8 cellular contexts compared by ENCODE assay signal in the genomic region with DNA sequence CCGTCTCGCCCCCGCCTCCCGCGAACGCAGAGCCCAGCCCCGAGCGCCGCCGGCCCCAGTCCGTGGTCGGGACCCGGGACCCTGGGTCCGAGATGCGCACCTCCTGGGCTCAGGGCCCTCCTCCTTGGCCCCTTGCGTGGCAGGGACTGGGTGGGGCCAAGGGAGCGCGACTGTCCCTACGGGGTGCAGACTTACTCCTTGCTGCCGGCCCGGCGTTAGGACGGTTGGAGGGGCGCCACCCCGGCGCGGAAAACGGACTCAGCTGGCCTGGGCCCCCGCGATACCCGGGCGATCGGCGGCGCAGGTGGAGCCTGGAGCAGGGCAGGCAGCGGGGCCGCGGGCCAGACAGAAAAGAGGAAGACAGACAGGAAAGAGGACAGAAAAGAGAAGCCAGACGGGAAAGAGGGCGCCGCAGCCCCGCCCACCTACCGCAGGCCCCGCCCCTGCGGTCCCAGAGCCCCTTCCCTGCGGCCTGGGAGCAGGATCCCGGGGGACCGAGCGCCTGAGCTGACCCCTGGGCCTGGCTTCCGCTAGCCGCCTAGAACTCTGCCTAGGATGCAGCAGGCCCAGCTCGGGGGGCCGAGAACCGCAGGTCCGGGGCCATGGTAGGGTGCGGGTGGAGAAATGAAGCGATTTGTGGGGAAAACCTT. TPM values are rescaled to one million over a fixed set of nuclear protein-coding genes. Genes with fewer than 3 reads are reported as not detected.
DNase-seq lines count a peak whose midpoint lies in the region; ATAC-seq, FAIRE-seq and TF ChIP-seq lines count a peak whose summit lies in the region.

A gene (minus strand): TSS at position 356 of the 650 bp plus-strand sequence. CDS start 1,502 bp downstream, outside the sequence.

- H3K27me3 ChIP-seq in BLaER1 (no peaks in the 10 kb centered on the region), mammary epithelial cell (ENCODE audit: insufficient read depth, low read length) (peaks cover 8% of the 10 kb centered on the region), smooth muscle cell (ENCODE audit: low read depth) (no peaks in the 10 kb centered on the region)

- dilution Hi-C loops in mammary epithelial cell (cut with HindIII; ENCODE audit: low sequenced_read_pairs) = no loop called here

- peak within 1 kb of the TSS; percentile 87 for H2AFZ ChIP-seq in mammary epithelial cell (ENCODE audit: low read depth, low read length)
- peak within 1 kb of the TSS; percentile 93 for H2AFZ ChIP-seq in smooth muscle cell (ENCODE audit: low read depth)

- H3K36me3 ChIP-seq in BLaER1 = peaks cover 20% of the 10 kb centered on the region
- no peaks in the 10 kb centered on the region for H3K36me3 ChIP-seq in mammary epithelial cell (ENCODE audit: insufficient read depth, low read length)
- H3K36me3 ChIP-seq in smooth muscle cell (ENCODE audit: low read depth) = no peaks in the 10 kb centered on the region

- CTCF ChIA-PET in mammary epithelial cell (lab: Charles Lee; ENCODE audit: low non-redundant PET) = no interaction called here

- peak within 1 kb of the TSS; percentile 98 for H3K4me2 ChIP-seq in BLaER1
- peak within 1 kb of the TSS; percentile 92 for H3K4me2 ChIP-seq in mammary epithelial cell (ENCODE audit: insufficient read depth, low read depth, low read length)
- peak within 1 kb of the TSS; percentile 97 for H3K4me2 ChIP-seq in smooth muscle cell

- DNase-seq in GM19239 (ENCODE audit: insufficient read length, low spot score) = peak; percentile 65
- DNase-seq in RPMI7951 (ENCODE audit: low read depth) = peak; percentile 14
- DNase-seq in mammary epithelial cell = no peak
- DNase-seq in islet precursor cell = peak; percentile 86
- no peak for DNase-seq in smooth muscle cell (lab: John Stamatoyannopoulos, UW; ENCODE audit: unreplicated experiment)

- H3K9ac ChIP-seq in BLaER1 = peak within 1 kb of the TSS; percentile 87
- H3K9ac ChIP-seq in mammary epithelial cell (ENCODE audit: insufficient read depth, low read length) = no peak within 1 kb of the TSS
- H3K9ac ChIP-seq in smooth muscle cell (ENCODE audit: low read depth) = peak within 1 kb of the TSS; percentile 67

- no peak for ATAC-seq in GM18861 (IDR thresholded peaks at IDR 0.05; ENCODE audit: unreplicated experiment)
- no peak for ATAC-seq in GM18517 (IDR thresholded peaks at IDR 0.05; ENCODE audit: unreplicated experiment)

- FAIRE-seq in GM19239 (lab: Jason Lieb, UNC) = peak; percentile 66

- H3F3A ChIP-seq in smooth muscle cell (ENCODE audit: low read depth) = peaks cover 10% of the 10 kb centered on the region

- H3K9me3 ChIP-seq in BLaER1 (no peaks in the 10 kb centered on the region), mammary epithelial cell (replicated peaks; ENCODE audit: insufficient read depth, low read length) (no peaks in the 10 kb centered on the region), smooth muscle cell (replicated peaks; ENCODE audit: low read depth) (no peaks in the 10 kb centered on the region)

- H3K4me1 ChIP-seq in BLaER1 (peaks cover 71% of the 10 kb centered on the region), mammary epithelial cell (ENCODE audit: insufficient read depth, low read length) (peaks cover 4% of the 10 kb centered on the region), smooth muscle cell (ENCODE audit: low read depth) (no peaks in the 10 kb centered on the region)

- no TSS peak for BruUV-seq in mammary epithelial cell (replicated peaks; lab: Mats Ljungman, UMichigan)

- H3K27ac ChIP-seq in BLaER1 (peak within 1 kb of the TSS; percentile 93), mammary epithelial cell (ENCODE audit: insufficient read depth, low read depth, low read length) (no peak within 1 kb of the TSS), smooth muscle cell (ENCODE audit: low read depth) (no peak within 1 kb of the TSS)

- H3K4me3 ChIP-seq in BLaER1 = peak within 1 kb of the TSS; percentile 82
- peak within 1 kb of the TSS; percentile 43 to 46 (median 44) for H3K4me3 ChIP-seq in mammary epithelial cell (replicated peaks in 1 of 3; ENCODE audit: insufficient read depth in 1 of 3, low read depth in 2 of 3, low read length in 3 of 3)
- H3K4me3 ChIP-seq in smooth muscle cell = peak within 1 kb of the TSS; percentile 81

- in situ Hi-C loops in mammary epithelial cell (cut with MboI; ENCODE audit: low sequenced_read_pairs in 2 of 2) = no loop called here

- H3K79me2 ChIP-seq in mammary epithelial cell (ENCODE audit: insufficient read depth, low read length) (no peaks in the 10 kb centered on the region), smooth muscle cell (ENCODE audit: low read depth) (no peaks in the 10 kb centered on the region)

- intact Hi-C loops in mammary epithelial cell (cut with micrococcal nuclease) = no loop called here

- WGBS in mammary epithelial cell (ENCODE audit: low coverage, missing lambda C conversion rate) = 17% methylated on average over 8 of the region's 57 CpGs
- WGBS in smooth muscle cell (ENCODE audit: low lambda C conversion rate) = 4% methylated on average over 45 of the region's 57 CpGs

- TF ChIP-seq CTCF in mammary epithelial cell (conservative IDR thresholded peaks at IDR 0.05 in 1 of 2, IDR thresholded peaks at IDR 0.05 in 1 of 2; ENCODE audit: extremely low read depth in 1 of 2, insufficient read depth in 1 of 2, low read depth in 1 of 2, low read length in 2 of 2) (no peak), smooth muscle cell (IDR thresholded peaks at IDR 0.05; ENCODE audit: borderline replicate concordance, insufficient read depth, poor library complexity, severe bottlenecking) (no peak)

- H4K20me1 ChIP-seq in BLaER1 (peaks cover 46% of the 10 kb centered on the region), mammary epithelial cell (ENCODE audit: insufficient read depth, low read length) (no peaks in the 10 kb centered on the region), smooth muscle cell (ENCODE audit: low read depth) (peaks cover 6% of the 10 kb centered on the region)

RNA-seq across cellular contexts. Expression of the gene that starts here (rescaled TPM):
- 0.59 and 1.3 TPM in 2 replicates for total RNA-seq in RPMI7951 (2014; rRNA removed; shearing (Covaris generic))
- total RNA-seq in mammary epithelial cell = 1 to 10 TPM in 1 of 2 donors, under 1 TPM in 1; 0.83 to 1.7 TPM
- polyA plus RNA-seq in mammary epithelial cell = 0.78 TPM
- polyA minus RNA-seq in mammary epithelial cell = not detected
- total RNA-seq in smooth muscle cell = 8.2 and 11.3 TPM in 2 replicates
- polyA plus RNA-seq in smooth muscle cell = 4.5 and 6.7 TPM in 2 replicates

Comparison
In these comparisons a context has a peak if more than half of its experiments do, and no peak if none do; other contexts are left out.
1. DNase-seq: peak in GM19239 (single experiment), RPMI7951 (single experiment) and islet precursor cell (single experiment); none in mammary epithelial cell (single experiment) and smooth muscle cell (single experiment).
2. Peak in every context shown above with its lines, with median percentiles within 50 percentile points of each other: H3K4me2 ChIP-seq and H3K4me3 ChIP-seq.